ENCODE assay signal across 14 cellular contexts in genomic region chr1:83701396-83701795, GRCh38.
DNase-seq lines count a peak whose midpoint lies in the region; ATAC-seq and TF ChIP-seq lines count a peak whose summit lies in the region.
"Had no signal": no experiment of that assay in that cellular context is flagged by ENCODE, and none has a peak within 500 bp of the region (broad histone marks: within the 10 kb centered on the region; RNA-seq: fewer than 3 reads in every experiment).

No MANE protein-coding gene starts in this region.

- CTCF ChIA-PET in CD4-positive, alpha-beta T cell (lab: Charles Lee): no interaction called here
- CTCF ChIA-PET in T-cell (lab: Charles Lee): no interaction called here

- H3K4me3 Mint-ChIP-seq in CD4-positive, alpha-beta T cell: peak overlapping the region; percentile 28
- peak overlapping the region in 1 of 3 donors; percentile 56 for H3K4me3 Mint-ChIP-seq in T-cell
- H3K4me3 Mint-ChIP-seq in neural progenitor cell: no peak overlapping the region
- no peak overlapping the region for H3K4me3 Mint-ChIP-seq in natural killer cell
- H3K4me3 Mint-ChIP-seq: IgD-negative memory B cell had no signal

- no peak for TF ChIP-seq CTCF in CD4-positive, alpha-beta T cell (IDR thresholded peaks at IDR 0.05)
- no peak for TF ChIP-seq CTCF in neural progenitor cell (IDR thresholded peaks at IDR 0.05)
- no peak for TF ChIP-seq CTCF in natural killer cell (IDR thresholded peaks at IDR 0.05)

- no peak overlapping the region for H3K9ac ChIP-seq in neural progenitor cell

- H4K20me1 ChIP-seq in neural progenitor cell (ENCODE audit: low read depth): no peaks in the 10 kb centered on the region

- peaks cover 10% of the 10 kb centered on the region for H3K4me1 ChIP-seq in neural progenitor cell
- H3K4me1 ChIP-seq: Caco-2 had no signal

- peaks cover 4% of the 10 kb centered on the region for H3K9me3 Mint-ChIP-seq in CD4-positive, alpha-beta T cell
- H3K9me3 Mint-ChIP-seq in T-cell (peaks cover 0 to 5% (median 5%) of the 10 kb centered on the region in 3 donors), neural progenitor cell (peaks cover 6% of the 10 kb centered on the region), natural killer cell (peaks cover 3 to 6% of the 10 kb centered on the region in 2 donors)

- H3F3A ChIP-seq in neural progenitor cell (ENCODE audit: low read depth): peaks cover 9% of the 10 kb centered on the region

- H3K4me2 ChIP-seq in neural progenitor cell: no peak overlapping the region

- ATAC-seq in CD4-positive, alpha-beta T cell (ENCODE audit: poor library complexity): no peak
- ATAC-seq in T-cell (replicated peaks in 1 of 4): peak; percentile 56 to 81 (median 75)
- no peak for ATAC-seq in natural killer cell

- intact Hi-C loops in CD4-positive, alpha-beta T cell (cut with DNase I, micrococcal nuclease): no loop called here
- intact Hi-C loops in natural killer cell (cut with micrococcal nuclease): no loop called here

- POLR2A ChIA-PET in CD4-positive, alpha-beta T cell (lab: Charles Lee): no interaction called here
- POLR2A ChIA-PET in T-cell (lab: Charles Lee): no interaction called here

- DNase-seq in CD4-positive, alpha-beta T cell: no peak
- DNase-seq in DMS53 (lab: John Stamatoyannopoulos, UW): peak; percentile 54
- peak in 9 of 34 experiments; percentile 2 to 48 (median 12) for DNase-seq in T-cell
- no peak for DNase-seq in neural progenitor cell (ENCODE audit: low spot score)
- DNase-seq in natural killer cell: no peak
- DNase-seq in putamen (ENCODE audit: low spot score): no peak
- no peak for DNase-seq in SIG-M5 treated with dmso at 0.1 percent for 504 hours (lab: John Stamatoyannopoulos, UW; ENCODE audit: unreplicated experiment)
- DNase-seq: Caco-2, DMS153, NCI-H187, NCI-H446 treated with DMSO at 0.1 percent for 48 hours had no signal

- no peaks in the 10 kb centered on the region for H3K9me3 ChIP-seq in CD4-positive, alpha-beta T cell (ENCODE audit: control insufficient read depth, low read length)
- no peaks in the 10 kb centered on the region for H3K9me3 ChIP-seq in neural progenitor cell (ENCODE audit: low read depth)
- H3K9me3 ChIP-seq: Caco-2 had no signal

- H3K36me3 ChIP-seq in neural progenitor cell: no peaks in the 10 kb centered on the region

- H3K79me2 ChIP-seq in neural progenitor cell (ENCODE audit: low read depth): no peaks in the 10 kb centered on the region

- H3K27ac ChIP-seq in CD4-positive, alpha-beta T cell (ENCODE audit: low read depth, low read length): no peak overlapping the region
- no peak overlapping the region for H3K27ac ChIP-seq in neural progenitor cell
- H3K27ac ChIP-seq: C4-2B, HL-60 had no signal

- H3K36me3 Mint-ChIP-seq in CD4-positive, alpha-beta T cell (ENCODE audit: low read depth): no peaks in the 10 kb centered on the region
- H3K36me3 Mint-ChIP-seq in T-cell: no peaks in the 10 kb centered on the region
- H3K36me3 Mint-ChIP-seq in neural progenitor cell: peaks cover 2% of the 10 kb centered on the region
- H3K36me3 Mint-ChIP-seq in natural killer cell: no peaks in the 10 kb centered on the region
- H3K36me3 Mint-ChIP-seq: IgD-negative memory B cell had no signal

- no peak overlapping the region for H2AFZ ChIP-seq in neural progenitor cell (replicated peaks)

- H3K27me3 Mint-ChIP-seq in CD4-positive, alpha-beta T cell: no peaks in the 10 kb centered on the region
- peaks cover 3 to 6% of the 10 kb centered on the region in 2 donors for H3K27me3 Mint-ChIP-seq in T-cell
- peaks cover 7% of the 10 kb centered on the region for H3K27me3 Mint-ChIP-seq in neural progenitor cell (ENCODE audit: insufficient read depth, low read depth)
- peaks cover 0 to 6% of the 10 kb centered on the region in 2 donors for H3K27me3 Mint-ChIP-seq in natural killer cell (ENCODE audit: low read depth in 2 of 2)

- H3K27me3 ChIP-seq in CD4-positive, alpha-beta T cell (ENCODE audit: control insufficient read depth, insufficient read depth, low read length): no peaks in the 10 kb centered on the region
- H3K27me3 ChIP-seq in neural progenitor cell: no peaks in the 10 kb centered on the region

- H3K27ac Mint-ChIP-seq in CD4-positive, alpha-beta T cell: no peak overlapping the region
- H3K27ac Mint-ChIP-seq in T-cell (peak overlapping the region in 1 of 2 donors; percentile 80), neural progenitor cell (peak overlapping the region; percentile 62), natural killer cell (no peak overlapping the region)
- H3K27ac Mint-ChIP-seq: IgD-negative memory B cell had no signal

- peaks cover 19% of the 10 kb centered on the region for H3K4me1 Mint-ChIP-seq in CD4-positive, alpha-beta T cell (ENCODE audit: low read depth)
- H3K4me1 Mint-ChIP-seq in T-cell (peaks cover 10 to 25% (median 16%) of the 10 kb centered on the region in 3 donors), neural progenitor cell (peaks cover 18% of the 10 kb centered on the region), natural killer cell (no peaks in the 10 kb centered on the region)

- no peak overlapping the region for H3K4me3 ChIP-seq in neural progenitor cell

Comparison
In these comparisons a context has a peak if more than half of its experiments do, and no peak if none do; other contexts are left out.
1. ATAC-seq: peak in T-cell (4 of 4); none in CD4-positive, alpha-beta T cell (single experiment) and natural killer cell (0 of 3).